ENCODE assay signal across 26 cellular contexts in genomic region chr2:59027320-59027719, GRCh38.
"Had no signal": no experiment of that assay in that cellular context is flagged by ENCODE, and none has a peak within 500 bp of the region (broad histone marks: within the 10 kb centered on the region; RNA-seq: fewer than 3 reads in every experiment).

No MANE protein-coding gene starts in this region.

- H3K27ac ChIP-seq: coronary artery, esophagus squamous epithelium, heart right ventricle, lower lobe of right lung, prostate gland, sigmoid colon, stomach, testis, tibial artery had no signal

- FAIRE-seq: endometrium, islet of Langerhans had no signal

- H3K4me3 ChIP-seq: coronary artery, esophagus squamous epithelium, heart right ventricle, lower lobe of right lung, prostate gland, sigmoid colon, stomach, testis, tibial artery had no signal

- H3K9me3 ChIP-seq: esophagus squamous epithelium, heart right ventricle, lower lobe of right lung, prostate gland, sigmoid colon, stomach, testis, tibial artery had no signal

- H3K36me3 ChIP-seq: esophagus squamous epithelium, heart right ventricle, lower lobe of right lung, prostate gland, sigmoid colon, stomach, tibial artery had no signal

- ATAC-seq: heart right ventricle; left ventricle myocardium superior; lower lobe of right lung; naive thymus-derived CD8-positive, alpha-beta T cell; right cardiac atrium; stimulated activated effector memory CD8-positive, alpha-beta T cell treated with anti-CD3 and anti-CD28 coated beads, Interleukin-12 subunit alpha, Interleukin-12 subunit beta, amount 100 ng/mL, for 72 hours had no signal

- H3K4me1 ChIP-seq: esophagus squamous epithelium, heart right ventricle, lower lobe of right lung, prostate gland, testis had no signal

- H3K27me3 ChIP-seq: sigmoid colon, stomach, testis, tibial artery had no signal

- DNase-seq: dermis blood vessel endothelial cell; effector memory CD4-positive, alpha-beta T cell; erythroblast; esophagus squamous epithelium; foreskin melanocyte; glutamatergic neuron; heart right ventricle; hippocampal formation; left ventricle myocardium superior; lower lobe of right lung; naive thymus-derived CD8-positive, alpha-beta T cell; nephron progenitor cell; nucleus accumbens; right cardiac atrium; sigmoid colon; stimulated activated CD4-positive, alpha-beta T cell treated with anti-CD3 and anti-CD28 coated beads, Interleukin-2, amount 100 ng/mL, for 24 hours; stimulated activated CD4-positive, alpha-beta T cell treated with anti-CD3 and anti-CD28 coated beads, Interleukin-4, amount 100 ng/mL, for 24 hours; stimulated activated naive CD4-positive, alpha-beta T cell treated with Interleukin-2 at 50 U/mL for 16 hours; stomach; testis; tibial artery had no signal
